18 cellular contexts compared by ENCODE assay signal in genomic region chr5:4065472-4066320, GRCh38.
"Had no signal": no experiment of that assay in that cellular context is flagged by ENCODE, and none has a peak within 500 bp of the region (broad histone marks: within the 10 kb centered on the region; RNA-seq: fewer than 3 reads in every experiment).

No MANE protein-coding gene starts in this region.

- H3K9ac ChIP-seq: parathyroid adenoma had no signal

- H3K27me3 ChIP-seq: neutrophil, tibial artery, uterus had no signal

- H3K36me3 Mint-ChIP-seq: activated CD8-positive, alpha-beta memory T cell treated with anti-CD3 and anti-CD28 coated beads, Interleukin-2, amount 10 ng/mL, durations not matched to agents 7 days and 5 days; activated naive CD8-positive, alpha-beta T cell treated with anti-CD3 and anti-CD28 coated beads for 36 hours; natural killer cell; stimulated activated naive B cell treated with anti-CD40 and anti-IgM and Interleukin-4, amounts not matched to agents 10 μg/mL and 1 μg/mL and 100 μg/mL, for 72 hours had no signal

- H3K79me2 ChIP-seq: parathyroid adenoma had no signal

- H3K4me3 ChIP-seq: tibial artery, uterus had no signal

- H3K27me3 Mint-ChIP-seq: activated CD4-positive, alpha-beta memory T cell treated with anti-CD3 and anti-CD28 coated beads, Interleukin-2, amount 10 ng/mL, durations not matched to agents 7 days and 5 days; activated CD4-positive, alpha-beta T cell treated with anti-CD3 and anti-CD28 coated beads for 36 hours; activated CD8-positive, alpha-beta memory T cell treated with anti-CD3 and anti-CD28 coated beads, Interleukin-2, amount 10 ng/mL, durations not matched to agents 7 days and 5 days; activated naive CD8-positive, alpha-beta T cell treated with anti-CD3 and anti-CD28 coated beads for 36 hours; activated T-helper 17 cell treated with anti-CD3 and anti-CD28 coated beads, Interleukin-2, amount 50 U/mL, for 72 hours; stimulated activated naive B cell treated with anti-CD40 and anti-IgM and Interleukin-4, amounts not matched to agents 10 μg/mL and 1 μg/mL and 100 μg/mL, for 72 hours had no signal

- H3K27ac ChIP-seq: epithelial cell of prostate, neutrophil, parathyroid adenoma, tibial artery, uterus had no signal

- ATAC-seq: activated CD4-positive, alpha-beta T cell treated with anti-CD3 and anti-CD28 coated beads for 36 hours; activated CD8-positive, alpha-beta memory T cell treated with anti-CD3 and anti-CD28 coated beads, Interleukin-2, amount 10 ng/mL, durations not matched to agents 7 days and 5 days; activated T-helper 17 cell treated with anti-CD3 and anti-CD28 coated beads, Interleukin-2, amount 50 U/mL, for 72 hours; natural killer cell; stimulated activated naive B cell treated with anti-CD40 and anti-IgM and Interleukin-4, amounts not matched to agents 10 μg/mL and 1 μg/mL and 100 μg/mL, for 72 hours had no signal

- H2AFZ ChIP-seq: parathyroid adenoma had no signal

- H3K27ac Mint-ChIP-seq: activated CD4-positive, alpha-beta memory T cell treated with anti-CD3 and anti-CD28 coated beads, Interleukin-2, amount 10 ng/mL, durations not matched to agents 7 days and 5 days; activated CD4-positive, alpha-beta T cell treated with anti-CD3 and anti-CD28 coated beads for 36 hours; activated CD8-positive, alpha-beta memory T cell treated with anti-CD3 and anti-CD28 coated beads, Interleukin-2, amount 10 ng/mL, durations not matched to agents 7 days and 5 days; activated naive CD8-positive, alpha-beta T cell treated with anti-CD3 and anti-CD28 coated beads for 36 hours; activated T-helper 17 cell treated with anti-CD3 and anti-CD28 coated beads, Interleukin-2, amount 50 U/mL, for 72 hours; natural killer cell; stimulated activated naive B cell treated with anti-CD40 and anti-IgM and Interleukin-4, amounts not matched to agents 10 μg/mL and 1 μg/mL and 100 μg/mL, for 72 hours had no signal

- H3K4me1 ChIP-seq: parathyroid adenoma, tibial artery, uterus had no signal

- H3K36me3 ChIP-seq: neutrophil, tibial artery, uterus had no signal

- H3K9me3 ChIP-seq: neutrophil, tibial artery, uterus had no signal

- H3K4me3 Mint-ChIP-seq: activated CD4-positive, alpha-beta memory T cell treated with anti-CD3 and anti-CD28 coated beads, Interleukin-2, amount 10 ng/mL, durations not matched to agents 7 days and 5 days; activated CD4-positive, alpha-beta T cell treated with anti-CD3 and anti-CD28 coated beads for 36 hours; activated CD8-positive, alpha-beta memory T cell treated with anti-CD3 and anti-CD28 coated beads, Interleukin-2, amount 10 ng/mL, durations not matched to agents 7 days and 5 days; activated naive CD8-positive, alpha-beta T cell treated with anti-CD3 and anti-CD28 coated beads for 36 hours; activated T-helper 17 cell treated with anti-CD3 and anti-CD28 coated beads, Interleukin-2, amount 50 U/mL, for 72 hours; natural killer cell; stimulated activated naive B cell treated with anti-CD40 and anti-IgM and Interleukin-4, amounts not matched to agents 10 μg/mL and 1 μg/mL and 100 μg/mL, for 72 hours had no signal

- H3K9me3 Mint-ChIP-seq: activated naive CD8-positive, alpha-beta T cell treated with anti-CD3 and anti-CD28 coated beads for 36 hours; natural killer cell; stimulated activated naive B cell treated with anti-CD40 and anti-IgM and Interleukin-4, amounts not matched to agents 10 μg/mL and 1 μg/mL and 100 μg/mL, for 72 hours had no signal

- DNase-seq: activated CD4-positive, alpha-beta memory T cell treated with anti-CD3 and anti-CD28 coated beads, Interleukin-2, amount 10 ng/mL, durations not matched to agents 7 days and 5 days; activated CD4-positive, alpha-beta T cell treated with anti-CD3 and anti-CD28 coated beads for 36 hours; activated CD8-positive, alpha-beta memory T cell treated with anti-CD3 and anti-CD28 coated beads, Interleukin-2, amount 10 ng/mL, durations not matched to agents 7 days and 5 days; activated naive CD4-positive, alpha-beta T cell; activated naive CD8-positive, alpha-beta T cell treated with anti-CD3 and anti-CD28 coated beads for 36 hours; amniotic stem cell; caudate nucleus; kidney; mesenchymal stem cell; natural killer cell; stimulated activated naive B cell treated with anti-CD40 and anti-IgM and Interleukin-4, amounts not matched to agents 10 μg/mL and 1 μg/mL and 100 μg/mL, for 72 hours; SW 1271; tibial artery; uterus had no signal

- H3K4me1 Mint-ChIP-seq: activated CD4-positive, alpha-beta memory T cell treated with anti-CD3 and anti-CD28 coated beads, Interleukin-2, amount 10 ng/mL, durations not matched to agents 7 days and 5 days; activated CD4-positive, alpha-beta T cell treated with anti-CD3 and anti-CD28 coated beads for 36 hours; activated CD8-positive, alpha-beta memory T cell treated with anti-CD3 and anti-CD28 coated beads, Interleukin-2, amount 10 ng/mL, durations not matched to agents 7 days and 5 days; activated naive CD8-positive, alpha-beta T cell treated with anti-CD3 and anti-CD28 coated beads for 36 hours; activated T-helper 17 cell treated with anti-CD3 and anti-CD28 coated beads, Interleukin-2, amount 50 U/mL, for 72 hours; stimulated activated naive B cell treated with anti-CD40 and anti-IgM and Interleukin-4, amounts not matched to agents 10 μg/mL and 1 μg/mL and 100 μg/mL, for 72 hours had no signal
